ENCODE assay signal across 1 cellular context in genomic region chr1:221728037-221728505, GRCh38.
A peak's percentile ranks its signal among the peaks of the same experiment; 100 is the strongest.
TF ChIP-seq lines count a peak whose summit lies in the region.

No MANE protein-coding gene starts in this region.

TF ChIP-seq in GM12878, 131 proteins besides CTCF, POLR2A, EP300 and RAD21:
- 0 out of 2 replicates have a peak, but pooled peaks have one; percentile 16 for TF ChIP-seq RAD51 (IDR thresholded peaks at IDR 0.05)
- TF ChIP-seq, protein P1, sequence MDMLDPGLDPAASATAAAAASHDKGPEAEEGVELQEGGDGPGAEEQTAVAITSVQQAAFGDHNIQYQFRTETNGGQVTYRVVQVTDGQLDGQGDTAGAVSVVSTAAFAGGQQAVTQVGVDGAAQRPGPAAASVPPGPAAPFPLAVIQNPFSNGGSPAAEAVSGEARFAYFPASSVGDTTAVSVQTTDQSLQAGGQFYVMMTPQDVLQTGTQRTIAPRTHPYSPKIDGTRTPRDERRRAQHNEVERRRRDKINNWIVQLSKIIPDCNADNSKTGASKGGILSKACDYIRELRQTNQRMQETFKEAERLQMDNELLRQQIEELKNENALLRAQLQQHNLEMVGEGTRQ (IDR thresholded peaks at IDR 0.05; ENCODE audit: borderline replicate concordance, low read depth, low read length) = no peak
